ENCODE assay signal across 1 cellular context in the genomic region with DNA sequence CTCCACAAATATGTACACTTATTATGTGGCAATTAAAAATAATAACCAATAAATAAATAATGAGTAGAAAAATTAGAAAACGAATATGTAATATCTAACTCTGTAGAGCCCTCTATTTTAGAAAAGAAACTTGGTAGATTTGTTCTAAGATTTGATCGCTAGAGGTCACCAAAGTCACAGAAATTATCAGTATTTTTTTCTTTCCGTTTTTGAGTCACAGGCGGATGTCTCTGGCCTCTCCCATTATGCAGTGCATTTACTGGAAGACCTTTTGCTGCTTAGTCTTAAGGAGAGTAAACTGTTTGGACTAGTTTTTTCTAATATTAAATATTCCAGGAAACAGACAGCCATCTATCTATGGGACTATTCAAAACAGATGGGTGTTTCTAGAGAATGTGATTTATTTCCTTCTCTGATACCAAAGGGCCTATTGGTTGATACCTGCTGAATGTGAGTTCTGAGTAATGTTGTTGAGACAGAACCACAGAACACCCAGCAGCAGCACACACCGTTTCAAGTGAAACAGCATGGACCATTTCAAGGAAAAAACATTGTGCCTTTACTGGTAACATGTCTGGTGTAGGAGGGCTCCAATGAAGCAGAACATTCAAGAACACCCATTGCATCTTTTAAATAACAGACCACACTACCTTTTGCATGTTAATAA.
TF ChIP-seq lines count a peak whose summit lies in the region.

No MANE protein-coding gene starts in this region.

TF ChIP-seq in GM23338, 12 proteins besides CTCF, POLR2A, EP300 and RAD21 (continued from another document):
- TF ChIP-seq, protein P1, sequence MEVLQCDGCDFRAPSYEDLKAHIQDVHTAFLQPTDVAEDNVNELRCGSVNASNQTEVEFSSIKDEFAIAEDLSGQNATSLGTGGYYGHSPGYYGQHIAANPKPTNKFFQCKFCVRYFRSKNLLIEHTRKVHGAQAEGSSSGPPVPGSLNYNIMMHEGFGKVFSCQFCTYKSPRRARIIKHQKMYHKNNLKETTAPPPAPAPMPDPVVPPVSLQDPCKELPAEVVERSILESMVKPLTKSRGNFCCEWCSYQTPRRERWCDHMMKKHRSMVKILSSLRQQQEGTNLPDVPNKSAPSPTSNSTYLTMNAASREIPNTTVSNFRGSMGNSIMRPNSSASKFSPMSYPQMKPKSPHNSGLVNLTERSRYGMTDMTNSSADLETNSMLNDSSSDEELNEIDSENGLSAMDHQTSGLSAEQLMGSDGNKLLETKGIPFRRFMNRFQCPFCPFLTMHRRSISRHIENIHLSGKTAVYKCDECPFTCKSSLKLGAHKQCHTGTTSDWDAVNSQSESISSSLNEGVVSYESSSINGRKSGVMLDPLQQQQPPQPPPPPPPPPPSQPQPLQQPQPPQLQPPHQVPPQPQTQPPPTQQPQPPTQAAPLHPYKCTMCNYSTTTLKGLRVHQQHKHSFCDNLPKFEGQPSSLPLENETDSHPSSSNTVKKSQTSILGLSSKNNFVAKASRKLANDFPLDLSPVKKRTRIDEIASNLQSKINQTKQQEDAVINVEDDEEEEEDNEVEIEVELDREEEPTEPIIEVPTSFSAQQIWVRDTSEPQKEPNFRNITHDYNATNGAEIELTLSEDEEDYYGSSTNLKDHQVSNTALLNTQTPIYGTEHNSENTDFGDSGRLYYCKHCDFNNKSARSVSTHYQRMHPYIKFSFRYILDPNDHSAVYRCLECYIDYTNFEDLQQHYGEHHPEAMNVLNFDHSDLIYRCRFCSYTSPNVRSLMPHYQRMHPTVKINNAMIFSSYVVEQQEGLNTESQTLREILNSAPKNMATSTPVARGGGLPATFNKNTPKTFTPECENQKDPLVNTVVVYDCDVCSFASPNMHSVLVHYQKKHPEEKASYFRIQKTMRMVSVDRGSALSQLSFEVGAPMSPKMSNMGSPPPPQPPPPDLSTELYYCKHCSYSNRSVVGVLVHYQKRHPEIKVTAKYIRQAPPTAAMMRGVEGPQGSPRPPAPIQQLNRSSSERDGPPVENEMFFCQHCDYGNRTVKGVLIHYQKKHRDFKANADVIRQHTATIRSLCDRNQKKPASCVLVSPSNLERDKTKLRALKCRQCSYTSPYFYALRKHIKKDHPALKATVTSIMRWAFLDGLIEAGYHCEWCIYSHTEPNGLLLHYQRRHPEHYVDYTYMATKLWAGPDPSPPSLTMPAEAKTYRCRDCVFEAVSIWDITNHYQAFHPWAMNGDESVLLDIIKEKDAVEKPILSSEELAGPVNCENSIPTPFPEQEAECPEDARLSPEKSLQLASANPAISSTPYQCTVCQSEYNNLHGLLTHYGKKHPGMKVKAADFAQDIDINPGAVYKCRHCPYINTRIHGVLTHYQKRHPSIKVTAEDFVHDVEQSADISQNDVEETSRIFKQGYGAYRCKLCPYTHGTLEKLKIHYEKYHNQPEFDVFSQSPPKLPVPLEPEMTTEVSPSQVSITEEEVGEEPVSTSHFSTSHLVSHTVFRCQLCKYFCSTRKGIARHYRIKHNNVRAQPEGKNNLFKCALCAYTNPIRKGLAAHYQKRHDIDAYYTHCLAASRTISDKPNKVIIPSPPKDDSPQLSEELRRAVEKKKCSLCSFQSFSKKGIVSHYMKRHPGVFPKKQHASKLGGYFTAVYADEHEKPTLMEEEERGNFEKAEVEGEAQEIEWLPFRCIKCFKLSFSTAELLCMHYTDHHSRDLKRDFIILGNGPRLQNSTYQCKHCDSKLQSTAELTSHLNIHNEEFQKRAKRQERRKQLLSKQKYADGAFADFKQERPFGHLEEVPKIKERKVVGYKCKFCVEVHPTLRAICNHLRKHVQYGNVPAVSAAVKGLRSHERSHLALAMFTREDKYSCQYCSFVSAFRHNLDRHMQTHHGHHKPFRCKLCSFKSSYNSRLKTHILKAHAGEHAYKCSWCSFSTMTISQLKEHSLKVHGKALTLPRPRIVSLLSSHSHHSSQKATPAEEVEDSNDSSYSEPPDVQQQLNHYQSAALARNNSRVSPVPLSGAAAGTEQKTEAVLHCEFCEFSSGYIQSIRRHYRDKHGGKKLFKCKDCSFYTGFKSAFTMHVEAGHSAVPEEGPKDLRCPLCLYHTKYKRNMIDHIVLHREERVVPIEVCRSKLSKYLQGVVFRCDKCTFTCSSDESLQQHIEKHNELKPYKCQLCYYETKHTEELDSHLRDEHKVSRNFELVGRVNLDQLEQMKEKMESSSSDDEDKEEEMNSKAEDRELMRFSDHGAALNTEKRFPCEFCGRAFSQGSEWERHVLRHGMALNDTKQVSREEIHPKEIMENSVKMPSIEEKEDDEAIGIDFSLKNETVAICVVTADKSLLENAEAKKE (CRISPR knock-in tag; IDR thresholded peaks at IDR 0.05): no peak
- TF ChIP-seq ZNF331 (CRISPR knock-in tag; IDR thresholded peaks at IDR 0.05; ENCODE audit: low read depth) (no peak), JUNB (IDR thresholded peaks at IDR 0.05; ENCODE audit: unreplicated experiment) (no peak), POLR2AphosphoS5 (IDR thresholded peaks at IDR 0.05; ENCODE audit: low read depth) (no peak), STAT1 (IDR thresholded peaks at IDR 0.05; ENCODE audit: unreplicated experiment) (no peak), ZNF114 (CRISPR knock-in tag; IDR thresholded peaks at IDR 0.05) (no peak), NANOG (IDR thresholded peaks at IDR 0.05; ENCODE audit: borderline replicate concordance) (no peak), CREB1 (CRISPR knock-in tag; IDR thresholded peaks at IDR 0.05; ENCODE audit: low read depth) (no peak)
